14 cellular contexts compared by ENCODE assay signal in the genomic region with DNA sequence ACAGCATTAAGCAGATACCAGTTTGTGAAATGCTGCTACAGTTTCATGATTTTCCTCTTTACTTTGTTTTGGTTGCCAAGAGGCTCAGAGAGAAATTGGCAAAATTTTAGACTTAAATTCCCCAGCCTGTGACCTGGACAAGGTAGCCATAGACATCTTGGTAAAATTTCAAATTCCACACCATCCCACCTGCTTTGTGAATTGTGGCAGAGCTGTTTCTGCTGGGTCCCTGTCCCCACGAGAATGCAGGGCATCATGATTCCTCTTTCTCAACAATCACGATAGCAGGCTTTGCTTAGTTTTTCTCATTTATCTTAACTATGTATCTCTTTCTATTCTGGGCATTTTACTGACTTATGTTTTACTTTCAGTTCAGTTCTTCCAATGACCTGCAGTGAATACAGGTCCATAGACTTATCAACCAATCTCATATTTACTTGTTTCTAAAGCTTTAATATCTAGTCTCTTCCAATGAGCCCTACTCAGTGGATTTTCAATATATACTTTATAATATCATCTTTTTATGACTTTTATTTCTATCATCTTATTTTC.
"Had no signal": no experiment of that assay in that cellular context is flagged by ENCODE, and none has a peak within 500 bp of the region (broad histone marks: within the 10 kb centered on the region; RNA-seq: fewer than 3 reads in every experiment).

No MANE protein-coding gene starts in this region.

- H3K9me3 Mint-ChIP-seq: natural killer cell treated with Interleukin-12 subunit alpha and Interleukin-12 subunit beta and Interleukin-15 and Interleukin-18, amount 100 ng/mL, for 72 hours had no signal

- ATAC-seq: left lung; mucosa of descending colon; natural killer cell treated with Interleukin-12 subunit alpha and Interleukin-12 subunit beta and Interleukin-15 and Interleukin-18, amount 100 ng/mL, for 72 hours had no signal

- H3K36me3 Mint-ChIP-seq: natural killer cell treated with Interleukin-12 subunit alpha and Interleukin-12 subunit beta and Interleukin-15 and Interleukin-18, amount 100 ng/mL, for 72 hours had no signal

- H3K27me3 ChIP-seq: esophagus muscularis mucosa, left lung, thyroid gland, uterus had no signal

- H3K27ac Mint-ChIP-seq: natural killer cell treated with Interleukin-12 subunit alpha and Interleukin-12 subunit beta and Interleukin-15 and Interleukin-18, amount 100 ng/mL, for 72 hours had no signal

- H3K9me3 ChIP-seq: esophagus muscularis mucosa, left lung, mucosa of descending colon, thyroid gland, uterus had no signal

- DNase-seq: activated CD4-positive, alpha-beta T cell treated with anti-CD3 and anti-CD28 coated beads, Interleukin-2, amount 50 U/mL, for 1 hour; activated effector memory CD4-positive, alpha-beta T cell treated with anti-CD3 and anti-CD28 coated beads, Interleukin-2, amount 50 U/mL, for 16 hours; amniotic stem cell; effector CD4-positive, alpha-beta T cell; hippocampal formation; left lung; mucosa of descending colon; stimulated activated CD4-positive, alpha-beta T cell treated with anti-CD3 and anti-CD28 coated beads, Interleukin-12 subunit alpha, Interleukin-12 subunit beta, amount 100 ng/mL, for 4 hours; stimulated activated CD4-positive, alpha-beta T cell treated with anti-CD3 and anti-CD28 coated beads, Interleukin-2, amount 100 ng/mL, for 24 hours; thyroid gland; uterus had no signal

- H3K27ac ChIP-seq: coronary artery, esophagus muscularis mucosa, left lung, thyroid gland, uterus had no signal

- H3K4me3 Mint-ChIP-seq: natural killer cell treated with Interleukin-12 subunit alpha and Interleukin-12 subunit beta and Interleukin-15 and Interleukin-18, amount 100 ng/mL, for 72 hours had no signal

- H3K4me3 ChIP-seq: coronary artery, esophagus muscularis mucosa, left lung, mucosa of descending colon, thyroid gland, uterus had no signal

- H3K4me1 ChIP-seq: esophagus muscularis mucosa, left lung, thyroid gland, uterus had no signal

- H3K36me3 ChIP-seq: esophagus muscularis mucosa, left lung, thyroid gland, uterus had no signal
